Comparison of ENCODE assay signal across 9 cellular contexts in genomic region chr19:51097166-51097736, GRCh38. TPM values are rescaled to one million over a fixed set of nuclear protein-coding genes. Genes with fewer than 3 reads are reported as not detected.
DNase-seq lines count a peak whose midpoint lies in the region; ATAC-seq and TF ChIP-seq lines count a peak whose summit lies in the region.
"Had no signal": no experiment of that assay in that cellular context is flagged by ENCODE, and none has a peak within 500 bp of the region (broad histone marks: within the 10 kb centered on the region; RNA-seq: fewer than 3 reads in every experiment).

No MANE protein-coding gene starts in this region.

- H3K4me1 ChIP-seq in Panc1 (ENCODE audit: control insufficient read depth, insufficient read depth, low read length), result no peaks in the 10 kb centered on the region; the same call in 1 of the 2 replicates
- peaks cover 14% of the 10 kb centered on the region for H3K4me1 ChIP-seq in ovary (ENCODE audit: insufficient read depth)

- H3K9me3 Mint-ChIP-seq in activated T-helper 17 cell treated with anti-CD3 and anti-CD28 coated beads, Interleukin-2, amount 50 U/mL, for 72 hours, result no peaks in the 10 kb centered on the region
- H3K9me3 Mint-ChIP-seq in type B pancreatic cell, result no peaks in the 10 kb centered on the region

- no peak for DNase-seq in BJ (ENCODE audit: low read depth)
- DNase-seq in HCEC 1CT, result peak; percentile 56
- DNase-seq in Panc1 (ENCODE audit: low read depth, low spot score), result no peak
- peak; percentile 45 for DNase-seq in fibroblast of villous mesenchyme (ENCODE audit: low read depth)
- DNase-seq in ovary, result peak; percentile 67 to 78 (median 73)
- DNase-seq in type B pancreatic cell (ENCODE audit: extremely low spot score, unreplicated experiment), result no peak
- no peak for DNase-seq in cerebellar nuclear complex (lab: John Stamatoyannopoulos, UW)

- H3K9me3 ChIP-seq in Panc1 (ENCODE audit: control insufficient read depth, insufficient read depth, low read depth, low read length), result no peaks in the 10 kb centered on the region
- H3K9me3 ChIP-seq in ovary, result no peaks in the 10 kb centered on the region

- H3K27me3 ChIP-seq in BJ (ENCODE audit: control insufficient read depth, insufficient read depth, low read length), result no peaks in the 10 kb centered on the region
- no peaks in the 10 kb centered on the region for H3K27me3 ChIP-seq in Panc1 (ENCODE audit: control insufficient read depth, insufficient read depth, low read length)
- no peaks in the 10 kb centered on the region for H3K27me3 ChIP-seq in ovary

- H3K27ac Mint-ChIP-seq in activated T-helper 17 cell treated with anti-CD3 and anti-CD28 coated beads, Interleukin-2, amount 50 U/mL, for 72 hours, result no peak overlapping the region
- H3K27ac Mint-ChIP-seq in type B pancreatic cell, result no peak overlapping the region

- TF ChIP-seq EP300 in ovary (IDR thresholded peaks at IDR 0.05), result no peak

- BruUV-seq in Panc1 (replicated peaks; lab: Mats Ljungman, UMichigan), result no TSS peak

- peaks cover 42% of the 10 kb centered on the region for H3K36me3 Mint-ChIP-seq in activated T-helper 17 cell treated with anti-CD3 and anti-CD28 coated beads, Interleukin-2, amount 50 U/mL, for 72 hours (ENCODE audit: low read depth)
- peaks cover 4% of the 10 kb centered on the region for H3K36me3 Mint-ChIP-seq in type B pancreatic cell

- H3K27me3 Mint-ChIP-seq in activated T-helper 17 cell treated with anti-CD3 and anti-CD28 coated beads, Interleukin-2, amount 50 U/mL, for 72 hours, result no peaks in the 10 kb centered on the region
- H3K27me3 Mint-ChIP-seq in type B pancreatic cell, result no peaks in the 10 kb centered on the region

- H3K4me1 Mint-ChIP-seq in activated T-helper 17 cell treated with anti-CD3 and anti-CD28 coated beads, Interleukin-2, amount 50 U/mL, for 72 hours, result peaks cover 21% of the 10 kb centered on the region
- peaks cover 8% of the 10 kb centered on the region for H3K4me1 Mint-ChIP-seq in type B pancreatic cell (ENCODE audit: unreplicated experiment)

- WGBS in ovary, 3 donors, result 10 to 17% (median 10%) methylated on average over 8 of the region's 8 CpGs

- in situ Hi-C loops in Panc1 (cut with HindIII; ENCODE audit: low pct_unique_long_range_greater_than_20kb, low sequenced_read_pairs), result no loop called here

- H3K27ac ChIP-seq in Panc1 (ENCODE audit: low read length) (no peak overlapping the region), ovary (no peak overlapping the region)

- TF ChIP-seq CTCF in BJ (IDR thresholded peaks at IDR 0.05; ENCODE audit: insufficient read depth, low read depth, low read length) (peak; percentile 71), Panc1 (IDR thresholded peaks at IDR 0.05) (peak; percentile 77), fibroblast of villous mesenchyme (IDR thresholded peaks at IDR 0.05; ENCODE audit: insufficient read depth, low read depth, low read length) (peak; percentile 67), ovary (IDR thresholded peaks at IDR 0.05) (peak; percentile 9 to 41 (median 20)), type B pancreatic cell (conservative IDR thresholded peaks at IDR 0.05) (peak; percentile 75)

- CTCF ChIA-PET in BJ (lab: Yijun Ruan, JAX), result interaction anchor here (0.7 to 1.5 kb wide), 8 partner anchors 13 to 591 kb away, joined by 3 to 6 read pairs (median 4); no protein-coding TSS in a partner anchor
- CTCF ChIA-PET in Panc1 (lab: Charles Lee), result interaction anchor here (0.6 to 1.8 kb wide), 2 partner anchors 58 to 76 kb away, joined by 3 to 13 read pairs; no protein-coding TSS in a partner anchor

- H3K36me3 ChIP-seq in BJ (ENCODE audit: control insufficient read depth, insufficient read depth, low read length) (peaks cover 7% of the 10 kb centered on the region), Panc1 (ENCODE audit: control insufficient read depth, insufficient read depth, low read length) (no peaks in the 10 kb centered on the region), ovary (no peaks in the 10 kb centered on the region)

- intact Hi-C loops in Panc1 (cut with micrococcal nuclease; ENCODE audit: unreplicated experiment), result loop anchor here (10.0 kb wide), 1 partner anchor 172 kb away; no protein-coding TSS in a partner anchor
- intact Hi-C loops in ovary (cut with DNase I), result loop anchor here in 2 of 4 donors (2.0 to 10.0 kb wide), 4 partner anchors 74 to 170 kb away; no protein-coding TSS in a partner anchor

- TF ChIP-seq POLR2A in ovary (IDR thresholded peaks at IDR 0.05), result no peak

- no peak overlapping the region for H3K4me3 Mint-ChIP-seq in activated T-helper 17 cell treated with anti-CD3 and anti-CD28 coated beads, Interleukin-2, amount 50 U/mL, for 72 hours
- no peak overlapping the region for H3K4me3 Mint-ChIP-seq in type B pancreatic cell

- H3K4me3 ChIP-seq in BJ (ENCODE audit: low read depth, low read length) (no peak overlapping the region), Panc1 (ENCODE audit: low read depth in 2 of 2, low read length in 2 of 2) (no peak overlapping the region), fibroblast of villous mesenchyme (ENCODE audit: low read depth, low read length) (no peak overlapping the region), ovary (no peak overlapping the region)

- POLR2A ChIA-PET in BJ (lab: Charles Lee) (no interaction called here), Panc1 (lab: Charles Lee) (no interaction called here)

- peak; percentile 77; the same call in 1 of the 2 replicates for ATAC-seq in Panc1
- ATAC-seq in activated T-helper 17 cell treated with anti-CD3 and anti-CD28 coated beads, Interleukin-2, amount 50 U/mL, for 72 hours (replicated peaks), result peak; percentile 79

RNA-seq across cellular contexts. Expression of gene CTU1, which starts 11.0 kb away (rescaled TPM):
- 2.3 and 3.3 TPM in 2 replicates for polyA plus RNA-seq in BJ (2011; rRNA removed)
- polyA minus RNA-seq in BJ (2011; rRNA and poly(A)+ RNA removed), result 2.0 and 2.9 TPM in 2 replicates
- total RNA-seq in Panc1 (2021; ENCODE audit: unreplicated experiment), result 9.3 TPM
- polyA plus RNA-seq in Panc1 (2012; ENCODE audit: insufficient read length), result 10.1 TPM
- 1 to 10 TPM; 7.0 to 9.7 TPM for total RNA-seq in activated T-helper 17 cell treated with anti-CD3 and anti-CD28 coated beads, Interleukin-2, amount 50 U/mL, for 72 hours
- 4.8 and 5.2 TPM in 2 replicates for total RNA-seq in fibroblast of villous mesenchyme
- total RNA-seq in ovary, result 10 to 100 TPM in 6 of 7 donors, 1 to 10 TPM in 1; 10.0 to 17.2 (median 13.2) TPM
- polyA plus RNA-seq in ovary, result 1 to 10 TPM; 1.1 to 3.6 TPM
- 8.4 and 9.3 TPM in 2 replicates for total RNA-seq in type B pancreatic cell (ENCODE audit: low replicate concordance)

RNA-seq across cellular contexts. Expression of gene KLK14, which starts 14.6 kb away (rescaled TPM):
- polyA plus RNA-seq in BJ (2011; rRNA removed) (0.06 TPM in 1 of 2 replicates, not detected in the other), ovary (under 1 TPM in 1 of 2 donors, not detected in 1; 0.10 TPM)
- polyA minus RNA-seq in BJ (2011; rRNA and poly(A)+ RNA removed), result not detected in 2 replicates
- total RNA-seq in Panc1 (2021; ENCODE audit: unreplicated experiment) (not detected), fibroblast of villous mesenchyme (not detected in 2 replicates), ovary (1 to 10 TPM in 1 of 7 donors, under 1 TPM in 2, not detected in 4; 0.30 to 1.5 (median 0.34) TPM), type B pancreatic cell (ENCODE audit: low replicate concordance) (0.29 and 0.43 TPM in 2 replicates)
- polyA plus RNA-seq in Panc1 (2012; ENCODE audit: insufficient read length), result not detected
- total RNA-seq in activated T-helper 17 cell treated with anti-CD3 and anti-CD28 coated beads, Interleukin-2, amount 50 U/mL, for 72 hours, result under 1 TPM; 0.26 to 0.77 TPM
- total RNA-seq: urinary bladder had no signal

RNA-seq across cellular contexts. Expression of gene SIGLEC9, which starts 27.5 kb away (rescaled TPM):
- polyA plus RNA-seq in BJ (2011; rRNA removed) (not detected in 2 replicates), ovary (1 to 10 TPM; 2.5 TPM)
- polyA minus RNA-seq in BJ (2011; rRNA and poly(A)+ RNA removed), result not detected in 2 replicates
- total RNA-seq in Panc1 (2021; ENCODE audit: unreplicated experiment) (not detected), fibroblast of villous mesenchyme (under 0.01 TPM in 1 of 2 replicates, not detected in the other), ovary (10 to 100 TPM in 1 of 7 donors, 1 to 10 TPM in 6; 1.7 to 10.4 (median 3.1) TPM), type B pancreatic cell (ENCODE audit: low replicate concordance) (not detected in 2 replicates)
- polyA plus RNA-seq in Panc1 (2012; ENCODE audit: insufficient read length), result not detected
- total RNA-seq in activated T-helper 17 cell treated with anti-CD3 and anti-CD28 coated beads, Interleukin-2, amount 50 U/mL, for 72 hours, result under 1 TPM; 0.15 to 0.74 TPM

RNA-seq across cellular contexts. Expression of gene KLK13, which starts 32.4 kb away (rescaled TPM):
- polyA plus RNA-seq in BJ (2011; rRNA removed), result not detected in 2 replicates
- polyA minus RNA-seq in BJ (2011; rRNA and poly(A)+ RNA removed), result not detected in 2 replicates
- total RNA-seq in Panc1 (2021; ENCODE audit: unreplicated experiment), result not detected
- not detected for polyA plus RNA-seq in Panc1 (2012; ENCODE audit: insufficient read length)
- not detected for total RNA-seq in activated T-helper 17 cell treated with anti-CD3 and anti-CD28 coated beads, Interleukin-2, amount 50 U/mL, for 72 hours
- total RNA-seq in fibroblast of villous mesenchyme, result not detected in 2 replicates
- total RNA-seq in ovary, result under 1 TPM in 3 of 7 donors, not detected in 4; 0.50 to 0.77 (median 0.69) TPM
- polyA plus RNA-seq in ovary, result 1 to 10 TPM in 1 of 2 donors, under 1 TPM in 1; 0.33 to 1.2 TPM
- total RNA-seq in type B pancreatic cell (ENCODE audit: low replicate concordance), result 1.5 and 4.7 TPM in 2 replicates
- total RNA-seq: urinary bladder had no signal

RNA-seq across cellular contexts. Expression of gene SIGLEC7, which starts 44.9 kb away (rescaled TPM):
- polyA plus RNA-seq in BJ (2011; rRNA removed) (not detected in 2 replicates), ovary (1 to 10 TPM in 1 of 2 donors, under 1 TPM in 1; 0.39 to 3.7 TPM)
- not detected in 2 replicates for polyA minus RNA-seq in BJ (2011; rRNA and poly(A)+ RNA removed)
- total RNA-seq in Panc1 (2021; ENCODE audit: unreplicated experiment) (not detected), fibroblast of villous mesenchyme (not detected in 2 replicates), ovary (1 to 10 TPM in 3 of 7 donors, under 1 TPM in 2, not detected in 2; 0.38 to 3.0 (median 1.5) TPM), type B pancreatic cell (ENCODE audit: low replicate concordance) (not detected in 2 replicates)
- not detected for polyA plus RNA-seq in Panc1 (2012; ENCODE audit: insufficient read length)
- total RNA-seq in activated T-helper 17 cell treated with anti-CD3 and anti-CD28 coated beads, Interleukin-2, amount 50 U/mL, for 72 hours, result not detected

Comparison
In these comparisons a context has a peak if more than half of its experiments do, and no peak if none do; other contexts are left out.
1. DNase-seq: peak in HCEC 1CT (single experiment), fibroblast of villous mesenchyme (single experiment) and ovary (5 of 5); none in BJ (single experiment), Panc1 (single experiment), type B pancreatic cell (single experiment) and cerebellar nuclear complex (0 of 2).
2. CTCF ChIP-seq: peak in every context shown above with its lines; median percentile 77 in Panc1; 75 in type B pancreatic cell; 71 in BJ; 67 in fibroblast of villous mesenchyme; 20 in ovary.